In genomic region chr1:25247829-25248754, GRCh38 we compare ENCODE assay signal across 8 cellular contexts. TPM values are rescaled to one million over a fixed set of nuclear protein-coding genes. Genes with fewer than 3 reads are reported as not detected.
DNase-seq lines count a peak whose midpoint lies in the region; ATAC-seq and TF ChIP-seq lines count a peak whose summit lies in the region.

No MANE protein-coding gene starts in this region.

- no peaks in the 10 kb centered on the region for H3K9me3 ChIP-seq in mucosa of stomach (ENCODE audit: control insufficient read depth, low read length)

- peak overlapping the region; percentile 98 for H3K27ac Mint-ChIP-seq in MCF 10A (ENCODE audit: low read depth, unreplicated experiment)

- no peaks in the 10 kb centered on the region for H3K9me3 Mint-ChIP-seq in MCF 10A (ENCODE audit: unreplicated experiment)

- H3K36me3 Mint-ChIP-seq in MCF 10A (ENCODE audit: insufficient read depth, unreplicated experiment) = peaks cover 54% of the 10 kb centered on the region

- H3K4me3 Mint-ChIP-seq in MCF 10A (ENCODE audit: unreplicated experiment) = peak overlapping the region; percentile 93

- H3K4me1 ChIP-seq in mucosa of stomach (ENCODE audit: control insufficient read depth, insufficient read depth, low read length) = peaks cover 12% of the 10 kb centered on the region

- intact Hi-C loops in MCF 10A (cut with micrococcal nuclease) = loop anchor here (10.0 kb wide), 1 partner anchor 547 kb away; no protein-coding TSS in a partner anchor

- POLR2A ChIA-PET in MCF 10A (lab: Yijun Ruan, JAX) = interaction anchor here (0.6 to 8.9 kb wide), 26 partner anchors 8 to 1105 kb away, joined by 3 to 138 read pairs (median 5); partner anchors contain the start of genes CLIC4, MACO1, MTFR1L and SYF2

- no peak for TF ChIP-seq CTCF in MCF 10A (IDR thresholded peaks at IDR 0.05; ENCODE audit: unreplicated experiment)

- CTCF ChIA-PET in MCF 10A (lab: Yijun Ruan, JAX) = interaction anchor here (0.6 to 0.7 kb wide), 2 partner anchors 9 to 750 kb away, joined by 3 read pairs; partner anchors contain the start of gene PAFAH2

- peak; percentile 65 for DNase-seq in SIG-M5 treated with dmso at 0.1 percent for 504 hours (lab: John Stamatoyannopoulos, UW; ENCODE audit: unreplicated experiment)
- no peak for DNase-seq in SIG-M5 (lab: John Stamatoyannopoulos, UW)
- DNase-seq in MCF 10A (ENCODE audit: unreplicated experiment) = no peak
- DNase-seq in epidermal melanocyte (ENCODE audit: insufficient read length, low spot score) = no peak
- DNase-seq in NCI-H146 (lab: John Stamatoyannopoulos, UW) = no peak
- no peak for DNase-seq in NCI-H1417 (lab: John Stamatoyannopoulos, UW)

- peak overlapping the region; percentile 92 for H3K4me3 ChIP-seq in mucosa of stomach (ENCODE audit: low read length)

- peak; percentile 45 for ATAC-seq in HG03342 (IDR thresholded peaks at IDR 0.05; ENCODE audit: unreplicated experiment)

- H3K9ac ChIP-seq in mucosa of stomach (ENCODE audit: low read length) = peak overlapping the region; percentile 100

- peaks cover 13% of the 10 kb centered on the region for H3K4me1 Mint-ChIP-seq in MCF 10A (ENCODE audit: insufficient read depth, unreplicated experiment)

- no peaks in the 10 kb centered on the region for H3K27me3 Mint-ChIP-seq in MCF 10A (ENCODE audit: insufficient read depth, unreplicated experiment)

- BruUV-seq in MCF 10A (replicated peaks; lab: Mats Ljungman, UMichigan) = TSS peak; percentile 36

- no peaks in the 10 kb centered on the region for H3K27me3 ChIP-seq in mucosa of stomach (ENCODE audit: control insufficient read depth, insufficient read depth, low read length)

- no peaks in the 10 kb centered on the region for H3K36me3 ChIP-seq in mucosa of stomach (ENCODE audit: control insufficient read depth, insufficient read depth, low read length)

RNA-seq across cellular contexts. Expression of gene RSRP1, which starts 0.8 kb away (rescaled TPM):
- total RNA-seq in MCF 10A (2022) = 77.2 and 86.4 TPM in 2 replicates

RNA-seq across cellular contexts. Expression of gene SYF2, which starts 15.8 kb away (rescaled TPM):
- 40.5 and 43.0 TPM in 2 replicates for total RNA-seq in MCF 10A (2022)

RNA-seq across cellular contexts. Expression of gene RHD, which starts 24.2 kb away (rescaled TPM):
- total RNA-seq in MCF 10A (2022) = not detected in 2 replicates
